9 cellular contexts compared by ENCODE assay signal in genomic region chr16:2715519-2715918, GRCh38. TPM values are rescaled to one million over a fixed set of nuclear protein-coding genes. Genes with fewer than 3 reads are reported as not detected.
DNase-seq lines count a peak whose midpoint lies in the region; ATAC-seq, FAIRE-seq and TF ChIP-seq lines count a peak whose summit lies in the region.
"Had no signal": no experiment of that assay in that cellular context is flagged by ENCODE, and none has a peak within 500 bp of the region (broad histone marks: within the 10 kb centered on the region; RNA-seq: fewer than 3 reads in every experiment).

No MANE protein-coding gene starts in this region.

- no peak for TF ChIP-seq EP300 in H1 (IDR thresholded peaks at IDR 0.05; ENCODE audit: borderline replicate concordance in 1 of 2, low read depth in 2 of 2, low read length in 2 of 2)

- H2AK5ac ChIP-seq in H1 (ENCODE audit: low read depth, low read length): no peak overlapping the region

- no peak overlapping the region for H3K14ac ChIP-seq in H1 (ENCODE audit: insufficient read length)

- H3K9me3 Mint-ChIP-seq in MCF 10A (ENCODE audit: unreplicated experiment): no peaks in the 10 kb centered on the region
- H3K9me3 Mint-ChIP-seq in stimulated activated memory B cell treated with anti-CD40 and anti-IgM and Interleukin-4, amounts not matched to agents 10 μg/mL and 1 μg/mL and 100 μg/mL, for 72 hours: no peaks in the 10 kb centered on the region

- H4K8ac ChIP-seq in H1 (ENCODE audit: extremely low read depth, insufficient read depth, low read length): no peak overlapping the region

- H3K9ac ChIP-seq in mammary epithelial cell (ENCODE audit: insufficient read depth, low read length) (no peak overlapping the region), H1 (replicated peaks in 1 of 4; ENCODE audit: extremely low read depth in 1 of 4, low read depth in 3 of 4, low read length in 3 of 4) (no peak overlapping the region)

- no peak overlapping the region for H4K91ac ChIP-seq in H1 (replicated peaks; ENCODE audit: insufficient read length, low read length)

- H3K4ac ChIP-seq in H1 (replicated peaks; ENCODE audit: insufficient read length, low read depth, low read length): no peak overlapping the region

- POLR2A ChIA-PET in MCF 10A (lab: Yijun Ruan, JAX) (no interaction called here), H1 (lab: Charles Lee; ENCODE audit: partially characterized antibody) (interaction anchor here (0.8 to 1.4 kb wide), 2 partner anchors 38 to 79 kb away, joined by 4 to 5 read pairs; no protein-coding TSS in a partner anchor)

- dilution Hi-C loops in mammary epithelial cell (cut with HindIII; ENCODE audit: low sequenced_read_pairs): no loop called here

- TF ChIP-seq CTCF in mammary epithelial cell (conservative IDR thresholded peaks at IDR 0.05 in 1 of 2, IDR thresholded peaks at IDR 0.05 in 1 of 2; ENCODE audit: extremely low read depth in 1 of 2, insufficient read depth in 1 of 2, low read depth in 1 of 2, low read length in 2 of 2) (no peak), MCF 10A (IDR thresholded peaks at IDR 0.05; ENCODE audit: unreplicated experiment) (no peak), H1 (IDR thresholded peaks at IDR 0.05; ENCODE audit: control extremely low read depth in 1 of 3, insufficient read depth in 1 of 3, low read depth in 1 of 3, low read length in 3 of 3) (no peak)

- H3K27ac ChIP-seq in mammary epithelial cell (ENCODE audit: insufficient read depth, low read depth, low read length) (no peak overlapping the region), H1 (ENCODE audit: low read depth, low read length) (no peak overlapping the region)
- H3K27ac ChIP-seq: C4-2B had no signal

- no peak overlapping the region for H2BK5ac ChIP-seq in H1 (ENCODE audit: low read depth, low read length)

- no peak overlapping the region for H3K4me3 Mint-ChIP-seq in MCF 10A (ENCODE audit: unreplicated experiment)
- H3K4me3 Mint-ChIP-seq in stimulated activated memory B cell treated with anti-CD40 and anti-IgM and Interleukin-4, amounts not matched to agents 10 μg/mL and 1 μg/mL and 100 μg/mL, for 72 hours: no peak overlapping the region

- WGBS in mammary epithelial cell (ENCODE audit: low coverage, missing lambda C conversion rate): 0% methylated on average over 16 of the region's 33 CpGs
- WGBS in H1 (ENCODE audit: extremely low coverage in 1 of 2, insufficient coverage in 1 of 2, insufficient read length in 1 of 2, insufficient replicate concordance in 2 of 2, low coverage in 1 of 2, low lambda C conversion rate in 2 of 2, missing lambda C conversion rate in 1 of 2), 2 experiments: 35% methylated on average over 29 of the region's 33 CpGs; no CpG with 5 or more reads in 1 of the 2 experiments

- CTCF ChIA-PET in mammary epithelial cell (lab: Charles Lee; ENCODE audit: low non-redundant PET): no interaction called here
- CTCF ChIA-PET in MCF 10A (lab: Yijun Ruan, JAX): no interaction called here
- CTCF ChIA-PET in H1 (lab: Charles Lee; ENCODE audit: partially characterized antibody): interaction anchor here (0.6 to 1.2 kb wide), 2 partner anchors 24 to 458 kb away, joined by 3 read pairs; no protein-coding TSS in a partner anchor

- no peak overlapping the region for H3K27ac Mint-ChIP-seq in MCF 10A (ENCODE audit: low read depth, unreplicated experiment)
- no peak overlapping the region for H3K27ac Mint-ChIP-seq in stimulated activated memory B cell treated with anti-CD40 and anti-IgM and Interleukin-4, amounts not matched to agents 10 μg/mL and 1 μg/mL and 100 μg/mL, for 72 hours

- H3K36me3 ChIP-seq in mammary epithelial cell (ENCODE audit: insufficient read depth, low read length): no peaks in the 10 kb centered on the region
- no peaks in the 10 kb centered on the region for H3K36me3 ChIP-seq in H1 (ENCODE audit: control insufficient read depth in 2 of 4, insufficient read depth in 4 of 4, low read length in 3 of 4)

- intact Hi-C loops in mammary epithelial cell (cut with micrococcal nuclease) (no loop called here), MCF 10A (cut with micrococcal nuclease) (no loop called here)

- H3K56ac ChIP-seq in H1 (replicated peaks; ENCODE audit: insufficient read length, low read depth, low read length): no peak overlapping the region

- BruUV-seq in mammary epithelial cell (replicated peaks; lab: Mats Ljungman, UMichigan) (no TSS peak), MCF 10A (replicated peaks; lab: Mats Ljungman, UMichigan) (no TSS peak)

- H3K27me3 ChIP-seq in mammary epithelial cell (ENCODE audit: insufficient read depth, low read length) (no peaks in the 10 kb centered on the region), H1 (replicated peaks in 1 of 4; ENCODE audit: control insufficient read depth in 3 of 4, extremely low read depth in 1 of 4, insufficient read depth in 3 of 4, low read length in 3 of 4) (no peaks in the 10 kb centered on the region; a peak in 1 of 7 replicates)

- no peak overlapping the region for H2BK120ac ChIP-seq in H1 (replicated peaks; ENCODE audit: low read depth, low read length)

- H2AFZ ChIP-seq in mammary epithelial cell (ENCODE audit: low read depth, low read length): no peak overlapping the region
- no peak overlapping the region for H2AFZ ChIP-seq in H1 (ENCODE audit: low read length)

- H4K5ac ChIP-seq in H1 (ENCODE audit: insufficient read length, low read depth, low read length): no peak overlapping the region

- H3K36me3 Mint-ChIP-seq in MCF 10A (ENCODE audit: insufficient read depth, unreplicated experiment): peaks cover 15% of the 10 kb centered on the region
- H3K36me3 Mint-ChIP-seq in stimulated activated memory B cell treated with anti-CD40 and anti-IgM and Interleukin-4, amounts not matched to agents 10 μg/mL and 1 μg/mL and 100 μg/mL, for 72 hours: peaks cover 2% of the 10 kb centered on the region

- in situ Hi-C loops in mammary epithelial cell (cut with MboI; ENCODE audit: low sequenced_read_pairs in 2 of 2): no loop called here

- no peak for FAIRE-seq in H1 (lab: Jason Lieb, UNC)

- H3K23me2 ChIP-seq in H1 (ENCODE audit: low read depth, low read length): peaks cover 2% of the 10 kb centered on the region; the same call in 1 of the 2 replicates

- no peaks in the 10 kb centered on the region for H3K79me2 ChIP-seq in mammary epithelial cell (ENCODE audit: insufficient read depth, low read length)
- H3K79me2 ChIP-seq in H1 (ENCODE audit: control insufficient read depth in 1 of 2, insufficient read depth in 2 of 2, low read length in 2 of 2): no peaks in the 10 kb centered on the region

- no peaks in the 10 kb centered on the region for H3K9me3 ChIP-seq in mammary epithelial cell (replicated peaks; ENCODE audit: insufficient read depth, low read length)
- H3K9me3 ChIP-seq in H1 (ENCODE audit: insufficient read depth in 2 of 2, low read depth in 1 of 2, low read length in 1 of 2): no peaks in the 10 kb centered on the region

- no peak overlapping the region for H3K23ac ChIP-seq in H1 (ENCODE audit: insufficient read length)

- peak; percentile 63 for ATAC-seq in stimulated activated memory B cell treated with anti-CD40 and anti-IgM and Interleukin-4, amounts not matched to agents 10 μg/mL and 1 μg/mL and 100 μg/mL, for 72 hours
- ATAC-seq in GM18511 (IDR thresholded peaks at IDR 0.05; ENCODE audit: unreplicated experiment): no peak
- no peak for ATAC-seq in GM21576 (IDR thresholded peaks at IDR 0.05; ENCODE audit: unreplicated experiment)

- no peaks in the 10 kb centered on the region for H3K79me1 ChIP-seq in H1 (ENCODE audit: low read depth, low read length)

- H3K27me3 Mint-ChIP-seq in MCF 10A (ENCODE audit: insufficient read depth, unreplicated experiment): no peaks in the 10 kb centered on the region
- peaks cover 22% of the 10 kb centered on the region for H3K27me3 Mint-ChIP-seq in stimulated activated memory B cell treated with anti-CD40 and anti-IgM and Interleukin-4, amounts not matched to agents 10 μg/mL and 1 μg/mL and 100 μg/mL, for 72 hours

- no peak overlapping the region for H2BK12ac ChIP-seq in H1 (ENCODE audit: low read depth, low read length)

- DNase-seq in mammary epithelial cell: peak; percentile 23
- no peak for DNase-seq in MCF 10A (ENCODE audit: unreplicated experiment)
- peak; percentile 75 to 76 for DNase-seq in activated CD4-positive, alpha-beta T cell treated with anti-CD3 and anti-CD28 coated beads, Interleukin-2, amount 50 U/mL, for 4 hours
- peak in 1 of 2 experiments; percentile 80 for DNase-seq in H1 (ENCODE audit: low read depth in 1 of 2, low spot score in 2 of 2)
- peak; percentile 62 for DNase-seq in mucosa of gallbladder (ENCODE audit: low spot score)

- no peak overlapping the region for H2BK15ac ChIP-seq in H1 (ENCODE audit: low read length)

- TF ChIP-seq POLR2A in H1 (IDR thresholded peaks at IDR 0.05; ENCODE audit: control extremely low read depth in 1 of 2, low read depth in 2 of 2, low read length in 2 of 2): no peak

- H3K4me2 ChIP-seq in mammary epithelial cell (ENCODE audit: insufficient read depth, low read depth, low read length) (peak overlapping the region; percentile 57), H1 (ENCODE audit: insufficient read depth in 1 of 2, low read depth in 2 of 2, low read length in 2 of 2) (peak overlapping the region in 1 of 2 experiments; percentile 60; a peak in 3 of 4 replicates)

- H3K4me3 ChIP-seq in mammary epithelial cell (replicated peaks in 1 of 3; ENCODE audit: insufficient read depth in 1 of 3, low read depth in 2 of 3, low read length in 3 of 3) (peak overlapping the region in 1 of 3 experiments; percentile 27), H1 (ENCODE audit: extremely low read depth in 1 of 4, insufficient read depth in 2 of 4, low read depth in 3 of 4, low read length in 4 of 4) (peak overlapping the region in 1 of 4 experiments; percentile 40; a peak in 1 of 8 replicates)

- no peaks in the 10 kb centered on the region for H4K20me1 ChIP-seq in mammary epithelial cell (ENCODE audit: insufficient read depth, low read length)
- H4K20me1 ChIP-seq in H1 (replicated peaks in 1 of 2; ENCODE audit: control insufficient read depth in 1 of 2, insufficient read depth in 2 of 2, low read length in 2 of 2): peaks cover 5 to 6% of the 10 kb centered on the region in 2 experiments

- no peak overlapping the region for H2BK20ac ChIP-seq in H1 (ENCODE audit: low read length)

- no peak for TF ChIP-seq RAD21 in H1 (IDR thresholded peaks at IDR 0.05 in 1 of 2, conservative IDR thresholded peaks at IDR 0.05 in 1 of 2; ENCODE audit: low read depth in 2 of 2, low read length in 2 of 2)

- H3K18ac ChIP-seq in H1 (ENCODE audit: extremely low read depth, low read length): no peak overlapping the region; the same call in 1 of the 2 replicates

- no peaks in the 10 kb centered on the region for H3K4me1 Mint-ChIP-seq in MCF 10A (ENCODE audit: insufficient read depth, unreplicated experiment)
- H3K4me1 Mint-ChIP-seq in stimulated activated memory B cell treated with anti-CD40 and anti-IgM and Interleukin-4, amounts not matched to agents 10 μg/mL and 1 μg/mL and 100 μg/mL, for 72 hours: peaks cover 39% of the 10 kb centered on the region

- H3K4me1 ChIP-seq in mammary epithelial cell (ENCODE audit: insufficient read depth, low read length): peaks cover 14% of the 10 kb centered on the region
- H3K4me1 ChIP-seq in H1 (replicated peaks in 1 of 4; ENCODE audit: control insufficient read depth in 3 of 4, insufficient read depth in 4 of 4, low read length in 3 of 4): peaks cover 0 to 12% (median 5%) of the 10 kb centered on the region in 4 experiments; a peak in 4 of 7 replicates

RNA-seq across cellular contexts. Expression of gene PRSS27, which starts 4.5 kb away (rescaled TPM):
- total RNA-seq in mammary epithelial cell (1 to 10 TPM; 1.5 to 1.6 TPM), MCF 10A (2022) (5.8 and 6.3 TPM in 2 replicates), mucosa of gallbladder (0.52 TPM)
- polyA plus RNA-seq in mammary epithelial cell (0.33 TPM), H1 (2011; rRNA removed) (7.5 and 10.5 TPM in 2 replicates)
- polyA minus RNA-seq in mammary epithelial cell: not detected
- 1.3 and 2.2 TPM in 2 replicates for total RNA-seq in H1 (2021; fragmentation: NEBNext Ultra II Directional; extraction: Animal tissue kit (Norgen Biotek cat#: 25700))
- 9.6 TPM for polyA plus RNA-seq in H1 (2011; cell fraction: cytosol; rRNA removed)
- polyA plus RNA-seq in H1 (2011; cell fraction: nucleus; rRNA removed): 9.4 TPM
- polyA plus RNA-seq in H1 (2012, experiment 1 of 2): 2.8 to 4.0 TPM (median 3.3 TPM) in 4 replicates
- polyA plus RNA-seq in H1 (2012, experiment 2 of 2): 1.9 TPM
- polyA plus RNA-seq in H1 (2013, experiment 1 of 2): 2.7 TPM
- polyA plus RNA-seq in H1 (2013, experiment 2 of 2): 2.2 TPM
- polyA minus RNA-seq in H1 (2011; rRNA and poly(A)+ RNA removed): 0.95 and 1.1 TPM in 2 replicates
- polyA minus RNA-seq in H1 (2011; cell fraction: cytosol; rRNA and poly(A)+ RNA removed): 2.5 TPM
- polyA minus RNA-seq in H1 (2011; cell fraction: nucleus; rRNA and poly(A)+ RNA removed): 3.3 TPM

RNA-seq across cellular contexts. Expression of gene KCTD5, which starts 33.2 kb away (rescaled TPM):
- 10 to 100 TPM; 43.7 to 47.8 TPM for total RNA-seq in mammary epithelial cell
- 42.5 TPM for polyA plus RNA-seq in mammary epithelial cell
- polyA minus RNA-seq in mammary epithelial cell: 24.4 TPM
- 49.4 and 51.6 TPM in 2 replicates for total RNA-seq in MCF 10A (2022)
- 24.8 and 26.6 TPM in 2 replicates for total RNA-seq in H1 (2021; fragmentation: NEBNext Ultra II Directional; extraction: Animal tissue kit (Norgen Biotek cat#: 25700))
- 31.8 and 46.8 TPM in 2 replicates for polyA plus RNA-seq in H1 (2011; rRNA removed)
- 38.3 TPM for polyA plus RNA-seq in H1 (2011; cell fraction: cytosol; rRNA removed)
- polyA plus RNA-seq in H1 (2011; cell fraction: nucleus; rRNA removed): 28.2 TPM
- polyA plus RNA-seq in H1 (2012, experiment 1 of 2): 14.3 to 21.1 TPM (median 19.7 TPM) in 4 replicates
- polyA plus RNA-seq in H1 (2012, experiment 2 of 2): 24.0 TPM
- 22.7 TPM for polyA plus RNA-seq in H1 (2013, experiment 1 of 2)
- 25.6 TPM for polyA plus RNA-seq in H1 (2013, experiment 2 of 2)
- polyA minus RNA-seq in H1 (2011; rRNA and poly(A)+ RNA removed): 14.1 and 15.5 TPM in 2 replicates
- polyA minus RNA-seq in H1 (2011; cell fraction: cytosol; rRNA and poly(A)+ RNA removed): 12.3 TPM
- 29.0 TPM for polyA minus RNA-seq in H1 (2011; cell fraction: nucleus; rRNA and poly(A)+ RNA removed)
- total RNA-seq in mucosa of gallbladder: 18.6 TPM

RNA-seq across cellular contexts. Expression of gene SRRM2, which starts 36.9 kb away (rescaled TPM):
- total RNA-seq in mammary epithelial cell: 100 to 1,000 TPM in 1 of 2 donors, 10 to 100 TPM in 1; 76.5 to 493 TPM
- polyA plus RNA-seq in mammary epithelial cell: 123 TPM
- 576 TPM for polyA minus RNA-seq in mammary epithelial cell
- total RNA-seq in MCF 10A (2022): 710 and 779 TPM in 2 replicates
- 563 and 579 TPM in 2 replicates for total RNA-seq in H1 (2021; fragmentation: NEBNext Ultra II Directional; extraction: Animal tissue kit (Norgen Biotek cat#: 25700))
- polyA plus RNA-seq in H1 (2011; rRNA removed): 300 and 654 TPM in 2 replicates
- polyA plus RNA-seq in H1 (2011; cell fraction: cytosol; rRNA removed): 295 TPM
- 2,432 TPM for polyA plus RNA-seq in H1 (2011; cell fraction: nucleus; rRNA removed)
- polyA plus RNA-seq in H1 (2012, experiment 1 of 2): 719 to 870 TPM (median 834 TPM) in 4 replicates
- polyA plus RNA-seq in H1 (2012, experiment 2 of 2): 118 TPM
- polyA plus RNA-seq in H1 (2013, experiment 1 of 2): 837 TPM
- 754 TPM for polyA plus RNA-seq in H1 (2013, experiment 2 of 2)
- 129 and 194 TPM in 2 replicates for polyA minus RNA-seq in H1 (2011; rRNA and poly(A)+ RNA removed)
- polyA minus RNA-seq in H1 (2011; cell fraction: cytosol; rRNA and poly(A)+ RNA removed): 277 TPM
- polyA minus RNA-seq in H1 (2011; cell fraction: nucleus; rRNA and poly(A)+ RNA removed): 360 TPM
- 677 TPM for total RNA-seq in mucosa of gallbladder
